In genomic region chr22:30432096-30432495, GRCh38 we compare ENCODE assay signal across 20 cellular contexts. TPM values are rescaled to one million over a fixed set of nuclear protein-coding genes. Genes with fewer than 3 reads are reported as not detected.
DNase-seq lines count a peak whose midpoint lies in the region; ATAC-seq, FAIRE-seq and TF ChIP-seq lines count a peak whose summit lies in the region.
"Had no signal": no experiment of that assay in that cellular context is flagged by ENCODE, and none has a peak within 500 bp of the region (broad histone marks: within the 10 kb centered on the region; RNA-seq: fewer than 3 reads in every experiment).

No MANE protein-coding gene starts in this region.

- H3F3A ChIP-seq in GM23338 (replicated peaks; ENCODE audit: low read depth), result peaks cover 3% of the 10 kb centered on the region; the same call in 1 of the 2 replicates

- TF ChIP-seq EP300 in H1 (IDR thresholded peaks at IDR 0.05; ENCODE audit: borderline replicate concordance in 1 of 2, low read depth in 2 of 2, low read length in 2 of 2), result no peak

- H2BK20ac ChIP-seq in H1 (ENCODE audit: low read length), result 0 out of 2 replicates have a peak overlapping the region, but pooled peaks have one; percentile 48

- no peak overlapping the region for H4K5ac ChIP-seq in H1 (ENCODE audit: insufficient read length, low read depth, low read length)

- no peak overlapping the region for H2BK5ac ChIP-seq in H1 (ENCODE audit: low read depth, low read length)

- peaks cover 14% of the 10 kb centered on the region for H3K36me3 Mint-ChIP-seq in GM23338 (ENCODE audit: low read depth)

- H3K4me1 Mint-ChIP-seq in GM23338, result peaks cover 15% of the 10 kb centered on the region

- H3K4me2 ChIP-seq in GM23338 (no peak overlapping the region), H1 (ENCODE audit: insufficient read depth in 1 of 2, low read depth in 2 of 2, low read length in 2 of 2) (no peak overlapping the region)
- H3K4me2 ChIP-seq: A549 had no signal

- WGBS in H1 (ENCODE audit: extremely low coverage in 1 of 2, insufficient coverage in 1 of 2, insufficient read length in 1 of 2, insufficient replicate concordance in 2 of 2, low coverage in 1 of 2, low lambda C conversion rate in 2 of 2, missing lambda C conversion rate in 1 of 2), 2 experiments, result 74% methylated on average over 4 of the region's 4 CpGs; no CpG with 5 or more reads in 1 of the 2 experiments
- WGBS in right lobe of liver (ENCODE audit: insufficient coverage, low coverage, low lambda C conversion rate, missing lambda C conversion rate), result no CpG with 5 or more reads among the region's 4 CpGs

- no peak for FAIRE-seq in H1 (lab: Jason Lieb, UNC)
- FAIRE-seq: A549, D721Med, G401.6, GM12891, GM19239, H54 had no signal

- H3K4me3 ChIP-seq in GM23338 (no peak overlapping the region), H1 (ENCODE audit: extremely low read depth in 1 of 4, insufficient read depth in 2 of 4, low read depth in 3 of 4, low read length in 4 of 4) (no peak overlapping the region), right lobe of liver (no peak overlapping the region), right atrium auricular region (no peak overlapping the region)
- H3K4me3 ChIP-seq: A549 had no signal

- 0 out of 2 replicates have a peak overlapping the region, but pooled peaks have one; percentile 9 for H2BK12ac ChIP-seq in H1 (ENCODE audit: low read depth, low read length)

- no peaks in the 10 kb centered on the region; the same call in 1 of the 2 replicates for H3K79me1 ChIP-seq in H1 (ENCODE audit: low read depth, low read length)

- H3K18ac ChIP-seq in H1 (ENCODE audit: extremely low read depth, low read length), result no peak overlapping the region

- peaks cover 7% of the 10 kb centered on the region for H3K9me3 Mint-ChIP-seq in GM23338

- H3K56ac ChIP-seq in H1 (replicated peaks; ENCODE audit: insufficient read length, low read depth, low read length), result no peak overlapping the region

- ATAC-seq in GM23338, result peak; percentile 34; the same call in 2 of the 3 replicates
- ATAC-seq in right lobe of liver, result peak; percentile 24 to 58 (median 40)
- ATAC-seq: A549; CD8-positive, alpha-beta T cell had no signal

- H3K36me3 ChIP-seq in GM23338 (ENCODE audit: insufficient read depth), result no peaks in the 10 kb centered on the region; the same call in 1 of the 2 replicates
- peaks cover 2 to 10% (median 7%) of the 10 kb centered on the region in 4 experiments; a peak in 6 of 8 replicates for H3K36me3 ChIP-seq in H1 (ENCODE audit: control insufficient read depth in 2 of 4, insufficient read depth in 4 of 4, low read length in 3 of 4)
- no peaks in the 10 kb centered on the region for H3K36me3 ChIP-seq in right lobe of liver
- no peaks in the 10 kb centered on the region for H3K36me3 ChIP-seq in right atrium auricular region

- CTCF ChIA-PET in H1 (lab: Charles Lee; ENCODE audit: partially characterized antibody), result interaction anchor here (0.7 to 12.0 kb wide), 6 partner anchors 8 to 75 kb away, joined by 3 to 164 read pairs (median 5); partner anchors contain the start of genes CCDC157, RNF215, SEC14L2 and SF3A1

- no peak overlapping the region for H3K9ac ChIP-seq in H1 (replicated peaks in 1 of 4; ENCODE audit: extremely low read depth in 1 of 4, low read depth in 3 of 4, low read length in 3 of 4)

- H2BK15ac ChIP-seq in H1 (ENCODE audit: low read length), result no peak overlapping the region

- TF ChIP-seq RAD21 in H1 (IDR thresholded peaks at IDR 0.05 in 1 of 2, conservative IDR thresholded peaks at IDR 0.05 in 1 of 2; ENCODE audit: low read depth in 2 of 2, low read length in 2 of 2), result no peak

- POLR2A ChIA-PET in H1 (lab: Charles Lee; ENCODE audit: partially characterized antibody), result interaction anchor here (1.9 kb wide), 1 partner anchor 9 kb away, joined by 6 read pairs; no protein-coding TSS in a partner anchor

- H3K23ac ChIP-seq in H1 (ENCODE audit: insufficient read length), result no peak overlapping the region

- TF ChIP-seq CTCF in GM23338 (conservative IDR thresholded peaks at IDR 0.05; ENCODE audit: low read depth in 2 of 2) (no peak), H1 (IDR thresholded peaks at IDR 0.05; ENCODE audit: control extremely low read depth in 1 of 3, insufficient read depth in 1 of 3, low read depth in 1 of 3, low read length in 3 of 3) (no peak), right lobe of liver (IDR thresholded peaks at IDR 0.05) (no peak), right atrium auricular region (IDR thresholded peaks at IDR 0.05) (no peak)

- H3K27ac ChIP-seq in GM23338 (ENCODE audit: low read depth) (no peak overlapping the region), H1 (ENCODE audit: low read depth, low read length) (no peak overlapping the region), right lobe of liver (no peak overlapping the region), right atrium auricular region (no peak overlapping the region)
- H3K27ac ChIP-seq: A549 had no signal

- H2BK120ac ChIP-seq in H1 (replicated peaks; ENCODE audit: low read depth, low read length), result no peak overlapping the region

- DNase-seq in GM23338 (ENCODE audit: low spot score) (no peak), H1 (ENCODE audit: low read depth in 1 of 2, low spot score in 2 of 2) (no peak), right lobe of liver (peak in 1 of 3 donors; percentile 51), right atrium auricular region (ENCODE audit: low spot score) (no peak), NCI-H510A treated with DMSO at 0.1 percent for 48 hours (lab: John Stamatoyannopoulos, UW) (no peak)
- DNase-seq: CD8-positive, alpha-beta T cell; COR-L47; DMS153; DMS79 treated with DMSO at 0.1 percent for 48 hours; EL; IMR-90; KBM-7 had no signal

- no peak overlapping the region for H3K27ac Mint-ChIP-seq in GM23338
- H3K27ac Mint-ChIP-seq: CD14-positive monocyte; CD8-positive, alpha-beta T cell had no signal

- H4K91ac ChIP-seq in H1 (replicated peaks; ENCODE audit: insufficient read length, low read length), result no peak overlapping the region

- H3K9me2 ChIP-seq in GM23338 (ENCODE audit: insufficient read depth), result 0 out of 2 replicates have a peak, but pooled peaks cover 4% of the 10 kb centered on the region

- no peaks in the 10 kb centered on the region for H3K27me3 ChIP-seq in GM23338 (ENCODE audit: insufficient read depth)
- no peaks in the 10 kb centered on the region for H3K27me3 ChIP-seq in H1 (replicated peaks in 1 of 4; ENCODE audit: control insufficient read depth in 3 of 4, extremely low read depth in 1 of 4, insufficient read depth in 3 of 4, low read length in 3 of 4)
- no peaks in the 10 kb centered on the region for H3K27me3 ChIP-seq in right lobe of liver
- H3K27me3 ChIP-seq in right atrium auricular region, result no peaks in the 10 kb centered on the region

- no peak overlapping the region for H3K14ac ChIP-seq in H1 (ENCODE audit: insufficient read length)

- no peak overlapping the region for H3K4me3 Mint-ChIP-seq in GM23338
- H3K4me3 Mint-ChIP-seq: CD14-positive monocyte; CD8-positive, alpha-beta T cell had no signal

- H3K4me1 ChIP-seq in GM23338 (ENCODE audit: insufficient read depth) (no peaks in the 10 kb centered on the region), H1 (replicated peaks in 1 of 4; ENCODE audit: control insufficient read depth in 3 of 4, insufficient read depth in 4 of 4, low read length in 3 of 4) (peaks cover 0 to 10% (median 3%) of the 10 kb centered on the region in 4 experiments; a peak in 4 of 7 replicates), right lobe of liver (peaks cover 0 to 14% (median 7%) of the 10 kb centered on the region in 4 donors), right atrium auricular region (no peaks in the 10 kb centered on the region)
- H3K4me1 ChIP-seq: A549 had no signal

- no peak overlapping the region for H3K4ac ChIP-seq in H1 (replicated peaks; ENCODE audit: insufficient read length, low read depth, low read length)

- no peaks in the 10 kb centered on the region; the same call in 1 of the 2 replicates for H3K23me2 ChIP-seq in H1 (ENCODE audit: low read depth, low read length)

- H2AFZ ChIP-seq in GM23338 (no peak overlapping the region), H1 (ENCODE audit: low read length) (no peak overlapping the region)

- H3K79me2 ChIP-seq in GM23338 (replicated peaks; ENCODE audit: insufficient read depth) (no peaks in the 10 kb centered on the region), H1 (ENCODE audit: control insufficient read depth in 1 of 2, insufficient read depth in 2 of 2, low read length in 2 of 2) (0 out of 4 replicates have a peak, but pooled peaks cover 0 to 2% of the 10 kb centered on the region in 2 experiments)

- TF ChIP-seq POLR2A in H1 (IDR thresholded peaks at IDR 0.05; ENCODE audit: control extremely low read depth in 1 of 2, low read depth in 2 of 2, low read length in 2 of 2) (no peak), right lobe of liver (IDR thresholded peaks at IDR 0.05) (no peak)

- intact Hi-C loops in right lobe of liver (cut with DNase I), result no loop called here

- no peaks in the 10 kb centered on the region for H4K20me1 ChIP-seq in GM23338 (replicated peaks; ENCODE audit: insufficient read depth)
- peaks cover 0 to 18% of the 10 kb centered on the region in 2 experiments for H4K20me1 ChIP-seq in H1 (replicated peaks in 1 of 2; ENCODE audit: control insufficient read depth in 1 of 2, insufficient read depth in 2 of 2, low read length in 2 of 2)

- H4K8ac ChIP-seq in H1 (ENCODE audit: extremely low read depth, insufficient read depth, low read length), result no peak overlapping the region; the same call in 1 of the 2 replicates

- H3K27me3 Mint-ChIP-seq in GM23338 (ENCODE audit: insufficient read depth, low read depth, poor library complexity), result peaks cover 8% of the 10 kb centered on the region

- H2AK5ac ChIP-seq in H1 (ENCODE audit: low read depth, low read length), result no peak overlapping the region

- H3K9me3 ChIP-seq in H1 (ENCODE audit: insufficient read depth in 2 of 2, low read depth in 1 of 2, low read length in 1 of 2), result no peaks in the 10 kb centered on the region
- H3K9me3 ChIP-seq in right lobe of liver, result no peaks in the 10 kb centered on the region
- no peaks in the 10 kb centered on the region for H3K9me3 ChIP-seq in right atrium auricular region
- H3K9me3 ChIP-seq: A549 had no signal

RNA-seq across cellular contexts. Expression of gene MTFP1, which starts 6.5 kb away (rescaled TPM):
- 54.6 and 68.6 TPM in 2 replicates for total RNA-seq in GM23338 (2014; rRNA removed; shearing (Covaris generic))
- polyA plus RNA-seq in GM23338 (2016; fragmentation: Nextera tagmentation; extraction: Ambion mirVana) (62.5 and 64.1 TPM in 2 replicates), H1 (2011; rRNA removed) (98.8 and 120 TPM in 2 replicates)
- total RNA-seq in H1 (2021; fragmentation: NEBNext Ultra II Directional; extraction: Animal tissue kit (Norgen Biotek cat#: 25700)), result 59.8 and 66.4 TPM in 2 replicates
- 87.9 TPM for polyA plus RNA-seq in H1 (2011; cell fraction: cytosol; rRNA removed)
- polyA plus RNA-seq in H1 (2011; cell fraction: nucleus; rRNA removed), result 82.2 TPM
- polyA plus RNA-seq in H1 (2012, experiment 1 of 2), result 58.5 to 81.6 TPM (median 76.1 TPM) in 4 replicates
- 79.5 TPM for polyA plus RNA-seq in H1 (2012, experiment 2 of 2)
- polyA plus RNA-seq in H1 (2013, experiment 1 of 2), result 29.1 TPM
- 31.5 TPM for polyA plus RNA-seq in H1 (2013, experiment 2 of 2)
- 28.3 and 33.8 TPM in 2 replicates for polyA minus RNA-seq in H1 (2011; rRNA and poly(A)+ RNA removed)
- 26.5 TPM for polyA minus RNA-seq in H1 (2011; cell fraction: cytosol; rRNA and poly(A)+ RNA removed)
- polyA minus RNA-seq in H1 (2011; cell fraction: nucleus; rRNA and poly(A)+ RNA removed), result 26.3 TPM
- total RNA-seq in right lobe of liver (10 to 100 TPM in 3 of 6 experiments, 1 to 10 TPM in 3; 4.2 to 30.1 (median 9.1) TPM), right atrium auricular region (10 to 100 TPM; 18.4 to 38.8 TPM)

RNA-seq across cellular contexts. Expression of gene SEC14L2, which starts 35.3 kb away (rescaled TPM):
- total RNA-seq in GM23338 (2014; rRNA removed; shearing (Covaris generic)), result 2.1 and 4.2 TPM in 2 replicates
- polyA plus RNA-seq in GM23338 (2016; fragmentation: Nextera tagmentation; extraction: Ambion mirVana) (2.2 and 2.5 TPM in 2 replicates), H1 (2011; rRNA removed) (1.8 and 3.2 TPM in 2 replicates)
- total RNA-seq in H1 (2021; fragmentation: NEBNext Ultra II Directional; extraction: Animal tissue kit (Norgen Biotek cat#: 25700)), result 2.8 and 4.3 TPM in 2 replicates
- polyA plus RNA-seq in H1 (2011; cell fraction: cytosol; rRNA removed), result 5.0 TPM
- 5.8 TPM for polyA plus RNA-seq in H1 (2011; cell fraction: nucleus; rRNA removed)
- polyA plus RNA-seq in H1 (2012, experiment 1 of 2), result 3.5 to 5.3 TPM (median 4.0 TPM) in 4 replicates
- polyA plus RNA-seq in H1 (2012, experiment 2 of 2), result 3.0 TPM
- 2.1 TPM for polyA plus RNA-seq in H1 (2013, experiment 1 of 2)
- polyA plus RNA-seq in H1 (2013, experiment 2 of 2), result 2.0 TPM
- 11.1 and 62.7 TPM in 2 replicates for polyA minus RNA-seq in H1 (2011; rRNA and poly(A)+ RNA removed)
- polyA minus RNA-seq in H1 (2011; cell fraction: cytosol; rRNA and poly(A)+ RNA removed), result 3.9 TPM
- polyA minus RNA-seq in H1 (2011; cell fraction: nucleus; rRNA and poly(A)+ RNA removed), result 15.3 TPM
- total RNA-seq in right lobe of liver (100 to 1,000 TPM in 3 of 6 experiments, 10 to 100 TPM in 3; 42.7 to 240 (median 101) TPM), right atrium auricular region (1 to 10 TPM in 1 of 2 donors, under 1 TPM in 1; 0.89 to 2.8 TPM)

RNA-seq across cellular contexts. Expression of gene SEC14L3, which starts 39.7 kb away (rescaled TPM):
- not detected in 2 replicates for total RNA-seq in GM23338 (2014; rRNA removed; shearing (Covaris generic))
- not detected in 2 replicates for polyA plus RNA-seq in GM23338 (2016; fragmentation: Nextera tagmentation; extraction: Ambion mirVana)
- total RNA-seq in H1 (2021; fragmentation: NEBNext Ultra II Directional; extraction: Animal tissue kit (Norgen Biotek cat#: 25700)), result not detected in 2 replicates
- not detected in 2 replicates for polyA plus RNA-seq in H1 (2011; rRNA removed)
- 0.03 TPM for polyA plus RNA-seq in H1 (2011; cell fraction: cytosol; rRNA removed)
- not detected for polyA plus RNA-seq in H1 (2011; cell fraction: nucleus; rRNA removed)
- not detected in 4 replicates for polyA plus RNA-seq in H1 (2012, experiment 1 of 2)
- polyA plus RNA-seq in H1 (2012, experiment 2 of 2), result not detected
- polyA plus RNA-seq in H1 (2013, experiment 1 of 2), result not detected
- polyA plus RNA-seq in H1 (2013, experiment 2 of 2), result not detected
- polyA minus RNA-seq in H1 (2011; rRNA and poly(A)+ RNA removed), result not detected in 2 replicates
- polyA minus RNA-seq in H1 (2011; cell fraction: cytosol; rRNA and poly(A)+ RNA removed), result not detected
- polyA minus RNA-seq in H1 (2011; cell fraction: nucleus; rRNA and poly(A)+ RNA removed), result not detected
- 1 to 10 TPM in 1 of 6 experiments, under 1 TPM in 3, not detected in 2; 0.31 to 1.1 (median 0.55) TPM for total RNA-seq in right lobe of liver
- not detected for total RNA-seq in right atrium auricular region
- total RNA-seq: CD8-positive, alpha-beta T cell; IMR-90 had no signal
- polyA plus RNA-seq: BJ, CD14-positive monocyte, IMR-90 had no signal

RNA-seq across cellular contexts. Expression of gene RNF215, which starts 44.9 kb away (rescaled TPM):
- 12.4 and 13.9 TPM in 2 replicates for total RNA-seq in GM23338 (2014; rRNA removed; shearing (Covaris generic))
- polyA plus RNA-seq in GM23338 (2016; fragmentation: Nextera tagmentation; extraction: Ambion mirVana) (1.8 and 3.3 TPM in 2 replicates), H1 (2011; rRNA removed) (13.1 and 16.4 TPM in 2 replicates)
- total RNA-seq in H1 (2021; fragmentation: NEBNext Ultra II Directional; extraction: Animal tissue kit (Norgen Biotek cat#: 25700)), result 15.3 and 19.0 TPM in 2 replicates
- polyA plus RNA-seq in H1 (2011; cell fraction: cytosol; rRNA removed), result 16.2 TPM
- polyA plus RNA-seq in H1 (2011; cell fraction: nucleus; rRNA removed), result 46.1 TPM
- polyA plus RNA-seq in H1 (2012, experiment 1 of 2), result 8.4 to 15.1 TPM (median 13.4 TPM) in 4 replicates
- polyA plus RNA-seq in H1 (2012, experiment 2 of 2), result 8.7 TPM
- 7.8 TPM for polyA plus RNA-seq in H1 (2013, experiment 1 of 2)
- 6.5 TPM for polyA plus RNA-seq in H1 (2013, experiment 2 of 2)
- 9.0 and 11.8 TPM in 2 replicates for polyA minus RNA-seq in H1 (2011; rRNA and poly(A)+ RNA removed)
- polyA minus RNA-seq in H1 (2011; cell fraction: cytosol; rRNA and poly(A)+ RNA removed), result 8.1 TPM
- 17.5 TPM for polyA minus RNA-seq in H1 (2011; cell fraction: nucleus; rRNA and poly(A)+ RNA removed)
- total RNA-seq in right lobe of liver (10 to 100 TPM in 1 of 6 experiments, 1 to 10 TPM in 5; 6.2 to 10.0 (median 7.4) TPM), right atrium auricular region (1 to 10 TPM; 5.6 to 7.5 TPM)
